8 cellular contexts compared by ENCODE assay signal in the genomic region with DNA sequence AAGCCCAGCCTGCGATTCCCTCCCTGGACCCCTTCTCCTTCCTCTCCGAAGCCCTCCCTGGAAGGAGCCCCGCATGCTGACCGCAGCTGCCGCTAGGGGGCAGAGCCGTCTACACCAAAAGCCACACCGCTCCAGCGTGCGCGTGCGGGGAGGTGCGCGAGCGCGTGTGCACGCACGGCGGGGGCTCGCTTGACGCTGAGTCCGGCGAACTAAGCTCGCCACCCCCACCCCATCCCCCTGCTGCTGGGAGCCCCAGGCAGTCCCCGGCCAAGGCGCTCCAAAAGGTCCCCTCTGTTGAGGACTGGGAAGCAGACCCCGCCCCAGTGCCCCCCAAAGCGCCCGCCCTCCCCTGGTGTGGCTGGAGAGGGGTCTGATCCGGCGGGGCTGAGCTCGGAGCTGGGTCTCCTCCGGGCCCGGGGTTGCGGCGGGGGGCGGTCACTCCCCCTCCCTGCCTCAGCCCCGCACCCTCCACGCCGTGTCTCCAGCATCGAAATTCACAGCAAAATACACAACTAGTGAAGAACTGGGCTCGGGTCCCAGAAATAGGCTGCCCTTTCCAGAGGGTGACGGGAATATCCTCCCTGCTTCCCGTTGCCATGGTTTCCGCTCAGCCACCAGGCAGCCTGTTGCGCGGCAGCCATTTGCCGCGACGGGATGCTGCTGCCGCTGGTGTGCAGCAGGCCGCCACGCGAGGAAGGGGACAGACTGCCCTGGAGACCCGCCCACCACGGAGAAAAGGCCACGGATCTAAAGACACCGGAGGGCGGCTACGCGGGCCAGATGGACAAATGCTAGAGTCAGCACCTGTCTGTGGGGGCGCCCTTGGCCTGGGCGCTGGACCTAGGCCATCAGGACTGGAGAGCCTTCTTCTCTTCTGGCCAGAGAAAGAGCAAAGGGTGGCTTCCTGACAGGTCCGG. TPM values are rescaled to one million over a fixed set of nuclear protein-coding genes. Genes with fewer than 3 reads are reported as not detected.
DNase-seq lines count a peak whose midpoint lies in the region; ATAC-seq and TF ChIP-seq lines count a peak whose summit lies in the region.

No MANE protein-coding gene starts in this region.

- H3K9ac ChIP-seq in BLaER1 treated with 17β-estradiol and CSF1 and Interleukin-3, amounts not matched to agents 10 nM and 100 nM = peak overlapping the region in 5 of 11 experiments; percentile 29 to 47 (median 38); a peak in 2 of 22 replicates

- H3K4me2 ChIP-seq in BLaER1 treated with 17β-estradiol and CSF1 and Interleukin-3, amounts not matched to agents 10 nM and 100 nM = peak overlapping the region; percentile 40 to 82 (median 52)

- H3K27me3 ChIP-seq in BLaER1 treated with 17β-estradiol and CSF1 and Interleukin-3, amounts not matched to agents 10 nM and 100 nM = peaks cover 82 to 97% (median 91%) of the 10 kb centered on the region in 11 experiments
- peaks cover 17% of the 10 kb centered on the region for H3K27me3 ChIP-seq in kidney epithelial cell (ENCODE audit: control insufficient read depth, insufficient read depth, low read length)

- peak overlapping the region in 1 of 10 experiments; percentile 24; a peak in 2 of 20 replicates for H3K4me3 ChIP-seq in BLaER1 treated with 17β-estradiol and CSF1 and Interleukin-3, amounts not matched to agents 10 nM and 100 nM
- H3K4me3 ChIP-seq in kidney epithelial cell (ENCODE audit: low read depth, low read length) = peak overlapping the region; percentile 5

- H3K36me3 ChIP-seq in BLaER1 treated with 17β-estradiol and CSF1 and Interleukin-3, amounts not matched to agents 10 nM and 100 nM = no peaks in the 10 kb centered on the region
- H3K36me3 ChIP-seq in kidney epithelial cell (ENCODE audit: control insufficient read depth, insufficient read depth, low read length) = no peaks in the 10 kb centered on the region

- no peaks in the 10 kb centered on the region; a peak in 1 of 22 replicates for H4K20me1 ChIP-seq in BLaER1 treated with 17β-estradiol and CSF1 and Interleukin-3, amounts not matched to agents 10 nM and 100 nM

- peaks cover 0 to 25% (median 11%) of the 10 kb centered on the region in 11 experiments; a peak in 13 of 22 replicates for H3K9me3 ChIP-seq in BLaER1 treated with 17β-estradiol and CSF1 and Interleukin-3, amounts not matched to agents 10 nM and 100 nM (replicated peaks in 1 of 11)

- peaks cover 14 to 48% (median 31%) of the 10 kb centered on the region in 10 experiments; a peak in 19 of 20 replicates for H3K4me1 ChIP-seq in BLaER1 treated with 17β-estradiol and CSF1 and Interleukin-3, amounts not matched to agents 10 nM and 100 nM

- DNase-seq in NCI-H146 treated with DMSO at 0.1 percent for 48 hours (lab: John Stamatoyannopoulos, UW; ENCODE audit: unreplicated experiment) = peak; percentile 34
- peak; percentile 63 for DNase-seq in activated CD4-positive, alpha-beta T cell treated with anti-CD3 and anti-CD28 coated beads for 1 hour
- DNase-seq in central memory CD4-positive, alpha-beta T cell = peak; percentile 65
- peak; percentile 1 for DNase-seq in kidney epithelial cell (ENCODE audit: low read depth)
- peak; percentile 52 to 71 for DNase-seq in stimulated activated CD4-positive, alpha-beta T cell treated with anti-CD3 and anti-CD28 coated beads, Interleukin-15, amount 100 ng/mL, for 48 hours (ENCODE audit: low read depth in 2 of 2)

- peak; percentile 76 for TF ChIP-seq CTCF in kidney epithelial cell (IDR thresholded peaks at IDR 0.05; ENCODE audit: insufficient read depth, low read length, poor library complexity, severe bottlenecking)

- H3K27ac ChIP-seq in BLaER1 treated with 17β-estradiol and CSF1 and Interleukin-3, amounts not matched to agents 10 nM and 100 nM = no peak overlapping the region

- ATAC-seq in GM21529 (IDR thresholded peaks at IDR 0.05; ENCODE audit: unreplicated experiment) (peak; percentile 73), HG03565 (IDR thresholded peaks at IDR 0.05; ENCODE audit: unreplicated experiment) (no peak)

RNA-seq across cellular contexts. Expression of a gene that starts 11.2 kb away (rescaled TPM):
- 29.3 and 36.6 TPM in 2 replicates for total RNA-seq in kidney epithelial cell

RNA-seq across cellular contexts. Expression of a gene that starts 36.8 kb away (rescaled TPM):
- 3.2 and 4.1 TPM in 2 replicates for total RNA-seq in kidney epithelial cell

Comparison
In these comparisons a context has a peak if more than half of its experiments do, and no peak if none do; other contexts are left out.
1. DNase-seq: peak in every context shown above with its lines; median percentile 65 in central memory CD4-positive, alpha-beta T cell; 63 in activated CD4-positive, alpha-beta T cell treated with anti-CD3 and anti-CD28 coated beads for 1 hour; 62 in stimulated activated CD4-positive, alpha-beta T cell treated with anti-CD3 and anti-CD28 coated beads, Interleukin-15, amount 100 ng/mL, for 48 hours; 34 in NCI-H146 treated with DMSO at 0.1 percent for 48 hours; 1 in kidney epithelial cell.